ENCODE assay signal across 1 cellular context in genomic region chr17:6492892-6493674, GRCh38.
TF ChIP-seq lines count a peak whose summit lies in the region.

No MANE protein-coding gene starts in this region.

TF ChIP-seq in H1, 55 proteins besides CTCF, POLR2A, EP300 and RAD21:
- TF ChIP-seq NANOG (IDR thresholded peaks at IDR 0.05; ENCODE audit: insufficient read depth, low read depth, low read length, poor library complexity, severe bottlenecking): no peak
- no peak for TF ChIP-seq CEBPB (IDR thresholded peaks at IDR 0.05; ENCODE audit: low read depth, low read length)
- no peak for TF ChIP-seq TEAD4 (IDR thresholded peaks at IDR 0.05; ENCODE audit: low read depth, low read length)
- peak; percentile 98 for TF ChIP-seq ATF3 (IDR thresholded peaks at IDR 0.05; ENCODE audit: insufficient read depth, low read depth, low read length)
- no peak for TF ChIP-seq BRCA1 (IDR thresholded peaks at IDR 0.05; ENCODE audit: low read depth, low read length)
- peak; percentile 62 to 63; a peak in 2 of 4 replicates for TF ChIP-seq SIN3A (conservative IDR thresholded peaks at IDR 0.05 in 1 of 2, IDR thresholded peaks at IDR 0.05 in 1 of 2; ENCODE audit: low read depth in 1 of 2, low read length in 2 of 2)
- TF ChIP-seq SAP30 (IDR thresholded peaks at IDR 0.05; ENCODE audit: insufficient read depth, insufficient replicate concordance, low read length): no peak
- TF ChIP-seq GTF2F1 (IDR thresholded peaks at IDR 0.05; ENCODE audit: borderline replicate concordance, low read depth, low read length): no peak
- TF ChIP-seq MAX (IDR thresholded peaks at IDR 0.05): peak; percentile 54; the same call in 1 of the 2 replicates
- TF ChIP-seq RNF2 (IDR thresholded peaks at IDR 0.05; ENCODE audit: borderline replicate concordance, low read depth, low read length, missing control alignments, poor library complexity, severe bottlenecking): no peak
- no peak for TF ChIP-seq BCL11A (IDR thresholded peaks at IDR 0.05; ENCODE audit: low read depth in 2 of 2, low read length in 2 of 2)
- peak; percentile 49 for TF ChIP-seq E2F6 (IDR thresholded peaks at IDR 0.05)
- TF ChIP-seq ASH2L (IDR thresholded peaks at IDR 0.05; ENCODE audit: low read length): no peak
- no peak for TF ChIP-seq RXRA (IDR thresholded peaks at IDR 0.05; ENCODE audit: insufficient read depth, low read depth, low read length)
- no peak for TF ChIP-seq KDM4A (IDR thresholded peaks at IDR 0.05; ENCODE audit: low read depth, low read length, severe bottlenecking)
- TF ChIP-seq CHD2 (IDR thresholded peaks at IDR 0.05; ENCODE audit: low read length): no peak
- no peak for TF ChIP-seq SP1 (IDR thresholded peaks at IDR 0.05; ENCODE audit: low read depth, low read length)
- no peak for TF ChIP-seq ZNF274 (IDR thresholded peaks at IDR 0.05; ENCODE audit: borderline replicate concordance, extremely low read depth, low read length)
- no peak for TF ChIP-seq RFX5 (IDR thresholded peaks at IDR 0.05; ENCODE audit: borderline replicate concordance, low read depth, low read length)
- no peak for TF ChIP-seq SIRT6 (IDR thresholded peaks at IDR 0.05; ENCODE audit: low read length)
- no peak for TF ChIP-seq JUN (IDR thresholded peaks at IDR 0.05; ENCODE audit: low read depth, low read length)
- no peak for TF ChIP-seq SIX5 (IDR thresholded peaks at IDR 0.05; ENCODE audit: low read depth, low read length)
- TF ChIP-seq SP4 (IDR thresholded peaks at IDR 0.05; ENCODE audit: low read length): peak; percentile 98
- no peak for TF ChIP-seq HDAC2 (IDR thresholded peaks at IDR 0.05; ENCODE audit: borderline replicate concordance in 1 of 2, low read depth in 2 of 2, low read length in 2 of 2)
- TF ChIP-seq USF2 (IDR thresholded peaks at IDR 0.05; ENCODE audit: low read length): peak; percentile 99
- TF ChIP-seq BACH1 (IDR thresholded peaks at IDR 0.05; ENCODE audit: low read length): no peak
- TF ChIP-seq CHD1 (IDR thresholded peaks at IDR 0.05; ENCODE audit: low read depth, low read length): no peak
- no peak for TF ChIP-seq EGR1 (IDR thresholded peaks at IDR 0.05; ENCODE audit: borderline replicate concordance, low read depth, low read length)
- TF ChIP-seq POU5F1 (IDR thresholded peaks at IDR 0.05; ENCODE audit: low read depth, low read length): no peak
- no peak for TF ChIP-seq SUZ12 (IDR thresholded peaks at IDR 0.05; ENCODE audit: low read length)
- TF ChIP-seq EZH2 (IDR thresholded peaks at IDR 0.05; ENCODE audit: low read depth, low read length, severe bottlenecking): no peak
- TF ChIP-seq FOSL1 (IDR thresholded peaks at IDR 0.05; ENCODE audit: insufficient read depth, low read depth, low read length): no peak
- TF ChIP-seq KDM1A (IDR thresholded peaks at IDR 0.05; ENCODE audit: borderline replicate concordance, low read length): no peak
- no peak for TF ChIP-seq SRF (IDR thresholded peaks at IDR 0.05; ENCODE audit: low read depth, low read length)
- peak; percentile 50; the same call in 1 of the 2 replicates for TF ChIP-seq TBP (IDR thresholded peaks at IDR 0.05; ENCODE audit: low read depth, low read length)
- no peak for TF ChIP-seq ATF2 (IDR thresholded peaks at IDR 0.05; ENCODE audit: low read length)
- no peak for TF ChIP-seq CHD7 (IDR thresholded peaks at IDR 0.05; ENCODE audit: insufficient replicate concordance, low read length)
- no peak for TF ChIP-seq TCF12 (IDR thresholded peaks at IDR 0.05; ENCODE audit: low read depth, low read length)
